1 cellular context compared by ENCODE assay signal in genomic region chr2:16675781-16676180, GRCh38.
TF ChIP-seq lines count a peak whose summit lies in the region.

No MANE protein-coding gene starts in this region.

TF ChIP-seq in GM12878, 131 proteins besides CTCF, POLR2A, EP300 and RAD21:
- TF ChIP-seq NRF1 (conservative IDR thresholded peaks at IDR 0.05; ENCODE audit: low read depth, low read length) (no peak), SIX5 (IDR thresholded peaks at IDR 0.05; ENCODE audit: low read depth, low read length, severe bottlenecking) (peak; percentile 36)
